9 cellular contexts compared by ENCODE assay signal in genomic region chr16:71618429-71618828, GRCh38. TPM values are rescaled to one million over a fixed set of nuclear protein-coding genes. Genes with fewer than 3 reads are reported as not detected.
"Had no signal": no experiment of that assay in that cellular context is flagged by ENCODE, and none has a peak within 500 bp of the region (broad histone marks: within the 10 kb centered on the region; RNA-seq: fewer than 3 reads in every experiment).

No MANE protein-coding gene starts in this region.

- DNase-seq: IMR-90, KBM-7, KG1 had no signal

- FAIRE-seq: HTR-8/SVneo, K562 had no signal

- H3K4me2 ChIP-seq: KMS-11 had no signal

- H3K9ac ChIP-seq: KMS-11 had no signal

- H3K27ac ChIP-seq: HL-60, KMS-11 had no signal

- H3K4me3 ChIP-seq: K562 had no signal

- ATAC-seq: K562 had no signal

RNA-seq across cellular contexts. Expression of gene MARVELD3, which starts 7.6 kb away (rescaled TPM):
- total RNA-seq: IMR-90, K562 had no signal
- polyA plus RNA-seq: IgD-negative memory B cell, IMR-90 had no signal

RNA-seq across cellular contexts. Expression of gene TAT, which starts 41.5 kb away (rescaled TPM):
- total RNA-seq: HT1080, IMR-90 had no signal
- polyA plus RNA-seq: IgD-negative memory B cell, IMR-90 had no signal
